Comparison of ENCODE assay signal across 8 cellular contexts in genomic region chr17:40499551-40500189, GRCh38. TPM values are rescaled to one million over a fixed set of nuclear protein-coding genes. Genes with fewer than 3 reads are reported as not detected.
A peak's percentile ranks its signal among the peaks of the same experiment; 100 is the strongest.
DNase-seq lines count a peak whose midpoint lies in the region; ATAC-seq and TF ChIP-seq lines count a peak whose summit lies in the region.

No MANE protein-coding gene starts in this region.

- peak overlapping the region in 1 of 2 donors; percentile 51 for H3K4me3 Mint-ChIP-seq in CD14-positive monocyte
- no peak overlapping the region for H3K4me3 Mint-ChIP-seq in natural killer cell treated with Interleukin-12 subunit alpha and Interleukin-12 subunit beta and Interleukin-15 and Interleukin-18, amount 100 ng/mL, for 72 hours

- no peaks in the 10 kb centered on the region for H3K36me3 ChIP-seq in right lobe of liver
- no peaks in the 10 kb centered on the region for H3K36me3 ChIP-seq in upper lobe of right lung

- DNase-seq in CD14-positive monocyte (ENCODE audit: low spot score) (peak; percentile 37), NCI-H2107 treated with DMSO at 0.1 percent for 48 hours (lab: John Stamatoyannopoulos, UW; ENCODE audit: unreplicated experiment) (peak; percentile 30), dermis blood vessel endothelial cell (peak; percentile 65), right lobe of liver (peak; percentile 84 to 94 (median 92)), upper lobe of right lung (peak; percentile 92), NCI-H187 treated with DMSO at 0.1 percent for 48 hours (lab: John Stamatoyannopoulos, UW) (no peak)
- no peak for DNase-seq in natural killer cell treated with Interleukin-12 subunit alpha and Interleukin-12 subunit beta and Interleukin-15 and Interleukin-18, amount 100 ng/mL, for 72 hours (ENCODE audit: low spot score)

- peak; percentile 97 to 100 (median 98) for ATAC-seq in right lobe of liver
- ATAC-seq in upper lobe of right lung: peak; percentile 92
- no peak for ATAC-seq in natural killer cell treated with Interleukin-12 subunit alpha and Interleukin-12 subunit beta and Interleukin-15 and Interleukin-18, amount 100 ng/mL, for 72 hours
- ATAC-seq in HG03280 (IDR thresholded peaks at IDR 0.05; ENCODE audit: unreplicated experiment): no peak

- peaks cover 0 to 5% (median 0%) of the 10 kb centered on the region in 7 donors for H3K9me3 Mint-ChIP-seq in CD14-positive monocyte
- H3K9me3 Mint-ChIP-seq in natural killer cell treated with Interleukin-12 subunit alpha and Interleukin-12 subunit beta and Interleukin-15 and Interleukin-18, amount 100 ng/mL, for 72 hours: no peaks in the 10 kb centered on the region

- no peaks in the 10 kb centered on the region for H3K4me1 Mint-ChIP-seq in CD14-positive monocyte
- no peaks in the 10 kb centered on the region for H3K4me1 Mint-ChIP-seq in natural killer cell treated with Interleukin-12 subunit alpha and Interleukin-12 subunit beta and Interleukin-15 and Interleukin-18, amount 100 ng/mL, for 72 hours (ENCODE audit: low read depth in 2 of 2)

- intact Hi-C loops in CD14-positive monocyte (cut with micrococcal nuclease): no loop called here
- intact Hi-C loops in right lobe of liver (cut with DNase I): no loop called here
- intact Hi-C loops in upper lobe of right lung (cut with DNase I): no loop called here

- peak overlapping the region in 2 of 3 donors; percentile 44 to 51 for H3K27ac ChIP-seq in right lobe of liver
- no peak overlapping the region for H3K27ac ChIP-seq in upper lobe of right lung

- H3K9me3 ChIP-seq in right lobe of liver (no peaks in the 10 kb centered on the region), upper lobe of right lung (no peaks in the 10 kb centered on the region)

- WGBS in right lobe of liver (ENCODE audit: insufficient coverage, low coverage, low lambda C conversion rate, missing lambda C conversion rate): 22% methylated on average over 4 of the region's 17 CpGs

- H3K4me1 ChIP-seq in right lobe of liver (peaks cover 0 to 7% (median 5%) of the 10 kb centered on the region in 4 donors), upper lobe of right lung (peaks cover 21% of the 10 kb centered on the region)

- no peaks in the 10 kb centered on the region for H3K27me3 ChIP-seq in right lobe of liver
- H3K27me3 ChIP-seq in upper lobe of right lung: no peaks in the 10 kb centered on the region

- H3K4me3 ChIP-seq in right lobe of liver (no peak overlapping the region), upper lobe of right lung (no peak overlapping the region)

- no peak for TF ChIP-seq POLR2A in right lobe of liver (IDR thresholded peaks at IDR 0.05)

- TF ChIP-seq CTCF in CD14-positive monocyte (IDR thresholded peaks at IDR 0.05) (no peak), right lobe of liver (IDR thresholded peaks at IDR 0.05) (peak in 3 of 4 donors; percentile 5 to 17 (median 8)), upper lobe of right lung (IDR thresholded peaks at IDR 0.05) (no peak)

- H3K27ac Mint-ChIP-seq in CD14-positive monocyte: no peak overlapping the region
- no peak overlapping the region for H3K27ac Mint-ChIP-seq in natural killer cell treated with Interleukin-12 subunit alpha and Interleukin-12 subunit beta and Interleukin-15 and Interleukin-18, amount 100 ng/mL, for 72 hours

- H3K36me3 Mint-ChIP-seq in CD14-positive monocyte: no peaks in the 10 kb centered on the region
- no peaks in the 10 kb centered on the region for H3K36me3 Mint-ChIP-seq in natural killer cell treated with Interleukin-12 subunit alpha and Interleukin-12 subunit beta and Interleukin-15 and Interleukin-18, amount 100 ng/mL, for 72 hours

- H3K27me3 Mint-ChIP-seq in CD14-positive monocyte (ENCODE audit: low read depth in 3 of 3): peaks cover 31 to 54% (median 41%) of the 10 kb centered on the region in 3 donors
- peaks cover 0 to 10% of the 10 kb centered on the region in 2 donors for H3K27me3 Mint-ChIP-seq in natural killer cell treated with Interleukin-12 subunit alpha and Interleukin-12 subunit beta and Interleukin-15 and Interleukin-18, amount 100 ng/mL, for 72 hours

RNA-seq across cellular contexts. Expression of gene TNS4, which starts 1.8 kb away (rescaled TPM):
- not detected for polyA plus RNA-seq in CD14-positive monocyte
- total RNA-seq in dermis blood vessel endothelial cell: not detected in 2 replicates
- total RNA-seq in right lobe of liver: not detected
- 0.78 TPM for total RNA-seq in upper lobe of right lung
- total RNA-seq in natural killer cell treated with Interleukin-12 subunit alpha and Interleukin-12 subunit beta and Interleukin-15 and Interleukin-18, amount 100 ng/mL, for 72 hours: 1 to 10 TPM in 1 of 2 donors, under 1 TPM in 1; 0.76 to 2.9 TPM

RNA-seq across cellular contexts. Expression of gene IGFBP4, which starts 56.4 kb away (rescaled TPM):
- under 1 TPM in 1 of 2 donors, not detected in 1; 0.15 TPM for polyA plus RNA-seq in CD14-positive monocyte
- total RNA-seq in dermis blood vessel endothelial cell (375 and 706 TPM in 2 replicates), right lobe of liver (100 to 1,000 TPM; 382 to 716 (median 430) TPM), upper lobe of right lung (381 TPM)
- under 1 TPM; 0.59 to 0.88 TPM for total RNA-seq in natural killer cell treated with Interleukin-12 subunit alpha and Interleukin-12 subunit beta and Interleukin-15 and Interleukin-18, amount 100 ng/mL, for 72 hours

Comparison
In these comparisons a context has a peak if more than half of its experiments do, and no peak if none do; other contexts are left out.
1. DNase-seq: peak in CD14-positive monocyte (single experiment), NCI-H2107 treated with DMSO at 0.1 percent for 48 hours (single experiment), dermis blood vessel endothelial cell (single experiment), right lobe of liver (3 of 3) and upper lobe of right lung (single experiment); none in natural killer cell treated with Interleukin-12 subunit alpha and Interleukin-12 subunit beta and Interleukin-15 and Interleukin-18, amount 100 ng/mL, for 72 hours (single experiment) and NCI-H187 treated with DMSO at 0.1 percent for 48 hours (single experiment).
2. CTCF ChIP-seq: peak in right lobe of liver (3 of 4); none in CD14-positive monocyte (single experiment) and upper lobe of right lung (single experiment).
3. ATAC-seq: peak in right lobe of liver (4 of 4) and upper lobe of right lung (single experiment); none in natural killer cell treated with Interleukin-12 subunit alpha and Interleukin-12 subunit beta and Interleukin-15 and Interleukin-18, amount 100 ng/mL, for 72 hours (0 of 2) and HG03280 (single experiment).
4. RNA of gene IGFBP4, which starts 56.4 kb away (total RNA-seq): 382 to 716 TPM in right lobe of liver, 381 TPM in upper lobe of right lung (single experiment) and 375 to 706 TPM in dermis blood vessel endothelial cell; 0.59 to 0.88 TPM in natural killer cell treated with Interleukin-12 subunit alpha and Interleukin-12 subunit beta and Interleukin-15 and Interleukin-18, amount 100 ng/mL, for 72 hours; every median in the first group is over 100 times any median in the second.